28 cellular contexts compared by ENCODE assay signal in genomic region chr11:74035264-74035663, GRCh38. TPM values are rescaled to one million over a fixed set of nuclear protein-coding genes. Genes with fewer than 3 reads are reported as not detected.
DNase-seq lines count a peak whose midpoint lies in the region; ATAC-seq, FAIRE-seq and TF ChIP-seq lines count a peak whose summit lies in the region.
"Had no signal": no experiment of that assay in that cellular context is flagged by ENCODE, and none has a peak within 500 bp of the region (broad histone marks: within the 10 kb centered on the region; RNA-seq: fewer than 3 reads in every experiment).

No MANE protein-coding gene starts in this region.

- WGBS in body of pancreas, 2 donors: 29 to 39% methylated on average over 1 of the region's 1 CpG
- WGBS in heart right ventricle, 2 donors: 80 to 84% methylated on average over 1 of the region's 1 CpG

- no peaks in the 10 kb centered on the region for H3K9me3 Mint-ChIP-seq in CD4-positive, CD25-positive, alpha-beta regulatory T cell
- H3K9me3 Mint-ChIP-seq: activated naive CD8-positive, alpha-beta T cell treated with anti-CD3 and anti-CD28 coated beads, Interleukin-2, amount 10 ng/mL, durations not matched to agents 7 days and 5 days; CD14-positive monocyte; HFFc6; neural progenitor cell; T-cell had no signal

- peaks cover 11 to 21% (median 18%) of the 10 kb centered on the region in 4 donors for H3K4me1 Mint-ChIP-seq in CD4-positive, CD25-positive, alpha-beta regulatory T cell
- H3K4me1 Mint-ChIP-seq: neural progenitor cell had no signal

- peaks cover 50% of the 10 kb centered on the region for H3K36me3 Mint-ChIP-seq in CD4-positive, CD25-positive, alpha-beta regulatory T cell

- H3K36me3 ChIP-seq in CD4-positive, CD25-positive, alpha-beta regulatory T cell (ENCODE audit: control insufficient read depth, insufficient read depth, low read length): peaks cover 48% of the 10 kb centered on the region
- H3K36me3 ChIP-seq in body of pancreas (replicated peaks in 1 of 2; ENCODE audit: insufficient read depth in 1 of 2, low read depth in 2 of 2) (peaks cover 4 to 5% of the 10 kb centered on the region in 2 donors), heart right ventricle (peaks cover 0 to 99% (median 34%) of the 10 kb centered on the region in 9 donors)
- H3K36me3 ChIP-seq: neural progenitor cell had no signal

- TF ChIP-seq CTCF in body of pancreas (IDR thresholded peaks at IDR 0.05) (no peak), heart right ventricle (IDR thresholded peaks at IDR 0.05) (no peak)

- no peaks in the 10 kb centered on the region for H3K27me3 Mint-ChIP-seq in CD4-positive, CD25-positive, alpha-beta regulatory T cell
- H3K27me3 Mint-ChIP-seq: activated naive CD8-positive, alpha-beta T cell treated with anti-CD3 and anti-CD28 coated beads, Interleukin-2, amount 10 ng/mL, durations not matched to agents 7 days and 5 days; T-cell had no signal

- no peak for DNase-seq in CD4-positive, CD25-positive, alpha-beta regulatory T cell
- DNase-seq in HCEC 1CT (peak; percentile 21), body of pancreas (peak in 1 of 4 donors; percentile 25), kidney tubule cell (ENCODE audit: low spot score) (peak; percentile 10), HTR-8/SVneo (ENCODE audit: insufficient read length, low spot score) (no peak), heart right ventricle (no peak), C1 segment of cervical spinal cord (lab: John Stamatoyannopoulos, UW) (no peak), HT-29 (ENCODE audit: low spot score) (no peak)
- DNase-seq: activated CD4-positive, CD25-positive, alpha-beta regulatory T cell treated with anti-CD3 and anti-CD28 coated beads, Interleukin-2, amount 50 U/mL, for 72 hours; activated naive CD8-positive, alpha-beta T cell treated with anti-CD3 and anti-CD28 coated beads, Interleukin-2, amount 10 ng/mL, durations not matched to agents 7 days and 5 days; DMS 273 treated with DMSO at 0.1 percent for 48 hours; effector CD4-positive, alpha-beta T cell; HFFc6; lower lobe of right lung; NCI-H146; NCI-H524; sigmoid colon; SJCRH30; stimulated activated CD4-positive, alpha-beta T cell treated with anti-CD3 and anti-CD28 coated beads, Interleukin-15, amount 100 ng/mL, for 24 hours; T-cell; tibial artery had no signal

- no peak for TF ChIP-seq POLR2A in body of pancreas (IDR thresholded peaks at IDR 0.05)

- peaks cover 11% of the 10 kb centered on the region for H3K4me1 ChIP-seq in CD4-positive, CD25-positive, alpha-beta regulatory T cell (ENCODE audit: control insufficient read depth, insufficient read depth, low read length, poor library complexity, severe bottlenecking)
- peaks cover 8% of the 10 kb centered on the region for H3K4me1 ChIP-seq in body of pancreas
- no peaks in the 10 kb centered on the region for H3K4me1 ChIP-seq in heart right ventricle
- H3K4me1 ChIP-seq: gastroesophageal sphincter, lower lobe of right lung, neural progenitor cell, sigmoid colon, SJCRH30, stomach had no signal

- no peaks in the 10 kb centered on the region for H3K9me3 ChIP-seq in CD4-positive, CD25-positive, alpha-beta regulatory T cell (ENCODE audit: control insufficient read depth in 2 of 2, low read length in 2 of 2)
- no peaks in the 10 kb centered on the region for H3K9me3 ChIP-seq in body of pancreas
- H3K9me3 ChIP-seq in heart right ventricle: no peaks in the 10 kb centered on the region
- H3K9me3 ChIP-seq: gastroesophageal sphincter, lower lobe of right lung, sigmoid colon, SJCRH30, stomach, tibial artery had no signal

- no peak for ATAC-seq in CD4-positive, CD25-positive, alpha-beta regulatory T cell (ENCODE audit: low read depth in 2 of 2)
- ATAC-seq in body of pancreas: peak; percentile 35
- ATAC-seq in heart right ventricle: no peak
- ATAC-seq: gastroesophageal sphincter, lower lobe of right lung, T-cell had no signal

- no peak overlapping the region for H3K4me3 ChIP-seq in CD4-positive, CD25-positive, alpha-beta regulatory T cell (ENCODE audit: low read depth, low read length)
- H3K4me3 ChIP-seq in body of pancreas (no peak overlapping the region), heart right ventricle (no peak overlapping the region)
- H3K4me3 ChIP-seq: gastroesophageal sphincter, lower lobe of right lung, neural progenitor cell, sigmoid colon, SJCRH30, stomach, tibial artery had no signal

- H3K27ac Mint-ChIP-seq in CD4-positive, CD25-positive, alpha-beta regulatory T cell: peak overlapping the region in 2 of 3 donors; percentile 24 to 72
- H3K27ac Mint-ChIP-seq: activated naive CD8-positive, alpha-beta T cell treated with anti-CD3 and anti-CD28 coated beads, Interleukin-2, amount 10 ng/mL, durations not matched to agents 7 days and 5 days; HFFc6; neural progenitor cell had no signal

- intact Hi-C loops in body of pancreas (cut with DNase I): no loop called here
- intact Hi-C loops in heart right ventricle (cut with DNase I): loop anchor here in 1 of 10 donors (10.0 kb wide), 1 partner anchor 70 kb away; no protein-coding TSS in a partner anchor

- H3K27me3 ChIP-seq in CD4-positive, CD25-positive, alpha-beta regulatory T cell (ENCODE audit: control insufficient read depth, insufficient read depth, low read length): no peaks in the 10 kb centered on the region
- H3K27me3 ChIP-seq in body of pancreas: no peaks in the 10 kb centered on the region
- no peaks in the 10 kb centered on the region for H3K27me3 ChIP-seq in heart right ventricle
- H3K27me3 ChIP-seq: gastroesophageal sphincter, neural progenitor cell, sigmoid colon, SJCRH30, stomach, tibial artery had no signal

- no peak for FAIRE-seq in HTR-8/SVneo (lab: Jason Lieb, UNC)
- FAIRE-seq: G401.6, keratinocyte had no signal

- no peak overlapping the region for H3K27ac ChIP-seq in CD4-positive, CD25-positive, alpha-beta regulatory T cell (ENCODE audit: insufficient read depth, low read length, poor library complexity, severe bottlenecking)
- H3K27ac ChIP-seq in body of pancreas (no peak overlapping the region), heart right ventricle (no peak overlapping the region)
- H3K27ac ChIP-seq: gastroesophageal sphincter, KMS-11, lower lobe of right lung, neural progenitor cell, sigmoid colon, SJCRH30 had no signal

- no peak overlapping the region for H3K4me3 Mint-ChIP-seq in CD4-positive, CD25-positive, alpha-beta regulatory T cell
- H3K4me3 Mint-ChIP-seq: activated naive CD8-positive, alpha-beta T cell treated with anti-CD3 and anti-CD28 coated beads, Interleukin-2, amount 10 ng/mL, durations not matched to agents 7 days and 5 days; CD14-positive monocyte; HFFc6; neural progenitor cell; T-cell had no signal

RNA-seq across cellular contexts. Expression of gene UCP3, which starts 26.4 kb away (rescaled TPM):
- 5.6 TPM for total RNA-seq in CD4-positive, CD25-positive, alpha-beta regulatory T cell
- under 1 TPM; 0.16 to 0.34 (median 0.24) TPM for polyA plus RNA-seq in CD4-positive, CD25-positive, alpha-beta regulatory T cell
- total RNA-seq in body of pancreas (1 to 10 TPM; 1.6 to 2.3 TPM), heart right ventricle (10 to 100 TPM in 1 of 10 donors, 1 to 10 TPM in 7, under 1 TPM in 2; 0.61 to 12.6 (median 1.6) TPM)
- 1 to 10 TPM in 1 of 2 donors, under 1 TPM in 1; 0.83 to 3.5 TPM for polyA plus RNA-seq in heart right ventricle
- 0.64 and 0.76 TPM in 2 replicates for total RNA-seq in HT-29 (2014; rRNA removed; shearing (Covaris generic))
- polyA plus RNA-seq: CD14-positive monocyte had no signal

RNA-seq across cellular contexts. Expression of gene UCP2, which starts 52.6 kb away (rescaled TPM):
- 850 TPM for total RNA-seq in CD4-positive, CD25-positive, alpha-beta regulatory T cell
- polyA plus RNA-seq in CD4-positive, CD25-positive, alpha-beta regulatory T cell: 1,000 to 10,000 TPM; 1,262 to 2,276 (median 1,740) TPM
- 10 to 100 TPM; 10.9 to 17.1 TPM for total RNA-seq in body of pancreas
- total RNA-seq in heart right ventricle: 10 to 100 TPM; 11.8 to 73.3 (median 18.1) TPM
- 10 to 100 TPM; 10.2 to 18.4 TPM for polyA plus RNA-seq in heart right ventricle
- 76.8 and 89.4 TPM in 2 replicates for total RNA-seq in HT-29 (2014; rRNA removed; shearing (Covaris generic))

Comparison
In these comparisons a context has a peak if more than half of its experiments do, and no peak if none do; other contexts are left out.
1. DNase-seq: peak in HCEC 1CT (single experiment) and kidney tubule cell (single experiment); none in CD4-positive, CD25-positive, alpha-beta regulatory T cell (0 of 3), HTR-8/SVneo (single experiment), heart right ventricle (0 of 2), C1 segment of cervical spinal cord (0 of 14) and HT-29 (single experiment).